In the genomic region with DNA sequence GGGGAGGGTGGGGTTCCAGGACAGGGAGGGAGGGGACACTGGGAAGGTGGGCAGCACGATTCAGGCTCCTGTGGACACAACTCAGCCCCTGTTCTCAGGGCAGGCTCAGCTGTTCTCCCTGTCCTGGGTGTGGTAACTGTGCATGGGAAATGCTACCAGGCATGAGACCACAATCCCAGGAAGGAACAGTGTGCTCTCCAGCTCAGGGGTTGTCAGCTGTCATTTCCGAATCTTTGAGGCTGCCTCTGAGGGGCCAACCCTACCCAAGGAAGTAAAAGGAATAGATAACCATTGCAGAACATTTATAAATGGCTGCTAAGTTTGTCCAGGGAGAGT, we compare ENCODE assay signal across 1 cellular context.
TF ChIP-seq lines count a peak whose summit lies in the region.

No MANE protein-coding gene starts in this region.

TF ChIP-seq in GM12878, 131 proteins besides CTCF, POLR2A, EP300 and RAD21:
- TF ChIP-seq STAT3 (IDR thresholded peaks at IDR 0.05; ENCODE audit: low read depth, low read length) (no peak), TCF3 (IDR thresholded peaks at IDR 0.05; ENCODE audit: borderline replicate concordance, insufficient read depth, low read depth, low read length) (no peak), LARP7 (IDR thresholded peaks at IDR 0.05) (no peak), ZNF384 (IDR thresholded peaks at IDR 0.05; ENCODE audit: borderline replicate concordance, low read depth, low read length) (no peak)
- TF ChIP-seq, protein P1, sequence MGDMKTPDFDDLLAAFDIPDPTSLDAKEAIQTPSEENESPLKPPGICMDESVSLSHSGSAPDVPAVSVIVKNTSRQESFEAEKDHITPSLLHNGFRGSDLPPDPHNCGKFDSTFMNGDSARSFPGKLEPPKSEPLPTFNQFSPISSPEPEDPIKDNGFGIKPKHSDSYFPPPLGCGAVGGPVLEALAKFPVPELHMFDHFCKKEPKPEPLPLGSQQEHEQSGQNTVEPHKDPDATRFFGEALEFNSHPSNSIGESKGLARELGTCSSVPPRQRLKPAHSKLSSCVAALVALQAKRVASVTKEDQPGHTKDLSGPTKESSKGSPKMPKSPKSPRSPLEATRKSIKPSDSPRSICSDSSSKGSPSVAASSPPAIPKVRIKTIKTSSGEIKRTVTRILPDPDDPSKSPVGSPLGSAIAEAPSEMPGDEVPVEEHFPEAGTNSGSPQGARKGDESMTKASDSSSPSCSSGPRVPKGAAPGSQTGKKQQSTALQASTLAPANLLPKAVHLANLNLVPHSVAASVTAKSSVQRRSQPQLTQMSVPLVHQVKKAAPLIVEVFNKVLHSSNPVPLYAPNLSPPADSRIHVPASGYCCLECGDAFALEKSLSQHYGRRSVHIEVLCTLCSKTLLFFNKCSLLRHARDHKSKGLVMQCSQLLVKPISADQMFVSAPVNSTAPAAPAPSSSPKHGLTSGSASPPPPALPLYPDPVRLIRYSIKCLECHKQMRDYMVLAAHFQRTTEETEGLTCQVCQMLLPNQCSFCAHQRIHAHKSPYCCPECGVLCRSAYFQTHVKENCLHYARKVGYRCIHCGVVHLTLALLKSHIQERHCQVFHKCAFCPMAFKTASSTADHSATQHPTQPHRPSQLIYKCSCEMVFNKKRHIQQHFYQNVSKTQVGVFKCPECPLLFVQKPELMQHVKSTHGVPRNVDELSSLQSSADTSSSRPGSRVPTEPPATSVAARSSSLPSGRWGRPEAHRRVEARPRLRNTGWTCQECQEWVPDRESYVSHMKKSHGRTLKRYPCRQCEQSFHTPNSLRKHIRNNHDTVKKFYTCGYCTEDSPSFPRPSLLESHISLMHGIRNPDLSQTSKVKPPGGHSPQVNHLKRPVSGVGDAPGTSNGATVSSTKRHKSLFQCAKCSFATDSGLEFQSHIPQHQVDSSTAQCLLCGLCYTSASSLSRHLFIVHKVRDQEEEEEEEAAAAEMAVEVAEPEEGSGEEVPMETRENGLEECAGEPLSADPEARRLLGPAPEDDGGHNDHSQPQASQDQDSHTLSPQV (IDR thresholded peaks at IDR 0.05), result no peak
- TF ChIP-seq, protein P2, sequence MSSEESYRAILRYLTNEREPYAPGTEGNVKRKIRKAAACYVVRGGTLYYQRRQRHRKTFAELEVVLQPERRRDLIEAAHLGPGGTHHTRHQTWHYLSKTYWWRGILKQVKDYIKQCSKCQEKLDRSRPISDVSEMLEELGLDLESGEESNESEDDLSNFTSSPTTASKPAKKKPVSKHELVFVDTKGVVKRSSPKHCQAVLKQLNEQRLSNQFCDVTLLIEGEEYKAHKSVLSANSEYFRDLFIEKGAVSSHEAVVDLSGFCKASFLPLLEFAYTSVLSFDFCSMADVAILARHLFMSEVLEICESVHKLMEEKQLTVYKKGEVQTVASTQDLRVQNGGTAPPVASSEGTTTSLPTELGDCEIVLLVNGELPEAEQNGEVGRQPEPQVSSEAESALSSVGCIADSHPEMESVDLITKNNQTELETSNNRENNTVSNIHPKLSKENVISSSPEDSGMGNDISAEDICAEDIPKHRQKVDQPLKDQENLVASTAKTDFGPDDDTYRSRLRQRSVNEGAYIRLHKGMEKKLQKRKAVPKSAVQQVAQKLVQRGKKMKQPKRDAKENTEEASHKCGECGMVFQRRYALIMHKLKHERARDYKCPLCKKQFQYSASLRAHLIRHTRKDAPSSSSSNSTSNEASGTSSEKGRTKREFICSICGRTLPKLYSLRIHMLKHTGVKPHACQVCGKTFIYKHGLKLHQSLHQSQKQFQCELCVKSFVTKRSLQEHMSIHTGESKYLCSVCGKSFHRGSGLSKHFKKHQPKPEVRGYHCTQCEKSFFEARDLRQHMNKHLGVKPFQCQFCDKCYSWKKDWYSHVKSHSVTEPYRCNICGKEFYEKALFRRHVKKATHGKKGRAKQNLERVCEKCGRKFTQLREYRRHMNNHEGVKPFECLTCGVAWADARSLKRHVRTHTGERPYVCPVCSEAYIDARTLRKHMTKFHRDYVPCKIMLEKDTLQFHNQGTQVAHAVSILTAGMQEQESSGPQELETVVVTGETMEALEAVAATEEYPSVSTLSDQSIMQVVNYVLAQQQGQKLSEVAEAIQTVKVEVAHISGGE (CRISPR knock-in tag; IDR thresholded peaks at IDR 0.05), result no peak
